ENCODE assay signal across 15 cellular contexts in genomic region chr6:143742955-143743255, GRCh38.
DNase-seq lines count a peak whose midpoint lies in the region; ATAC-seq and TF ChIP-seq lines count a peak whose summit lies in the region.
"Had no signal": no experiment of that assay in that cellular context is flagged by ENCODE, and none has a peak within 500 bp of the region (broad histone marks: within the 10 kb centered on the region; RNA-seq: fewer than 3 reads in every experiment).

No MANE protein-coding gene starts in this region.

- no peak overlapping the region for H2AFZ ChIP-seq in GM23338
- H2AFZ ChIP-seq in smooth muscle cell (ENCODE audit: low read depth), result no peak overlapping the region

- H3K4me3 ChIP-seq in GM23338 (no peak overlapping the region), coronary artery (peak overlapping the region; percentile 56), smooth muscle cell (peak overlapping the region; percentile 9)
- H3K4me3 ChIP-seq: lung, pancreas had no signal

- H3K79me2 ChIP-seq in GM23338 (replicated peaks; ENCODE audit: insufficient read depth) (peaks cover 32% of the 10 kb centered on the region), smooth muscle cell (ENCODE audit: low read depth) (peaks cover 51% of the 10 kb centered on the region)

- H3K4me3 Mint-ChIP-seq in GM23338, result no peak overlapping the region
- peak overlapping the region; percentile 44 for H3K4me3 Mint-ChIP-seq in mesothelial cell of epicardium
- no peak overlapping the region for H3K4me3 Mint-ChIP-seq in activated T-helper 1 cell treated with anti-CD3 and anti-CD28 coated beads, Interleukin-12 subunit alpha, Interleukin-12 subunit beta, Interleukin-2, Interleukin-4 antibody, amounts not matched to agents 30 ng/mL and 10 ng/mL and 1 ng/mL, durations not matched to agents 14 hours and 24 hours and 36 hours
- H3K4me3 Mint-ChIP-seq: activated naive CD8-positive, alpha-beta T cell treated with anti-CD3 and anti-CD28 coated beads, Interleukin-2, amount 50 U/mL, for 24 hours; activated T-cell treated with anti-CD3 and anti-CD28 coated beads, Interleukin-2, amount 50 U/mL, for 72 hours had no signal

- H4K20me1 ChIP-seq in GM23338 (replicated peaks; ENCODE audit: insufficient read depth) (no peaks in the 10 kb centered on the region), smooth muscle cell (ENCODE audit: low read depth) (no peaks in the 10 kb centered on the region)

- peak overlapping the region; percentile 18; the same call in 1 of the 2 replicates for H3K4me2 ChIP-seq in GM23338
- H3K4me2 ChIP-seq in smooth muscle cell, result peak overlapping the region; percentile 81

- H3K9me2 ChIP-seq in GM23338 (ENCODE audit: insufficient read depth), result no peaks in the 10 kb centered on the region

- H3K27me3 Mint-ChIP-seq in GM23338 (ENCODE audit: insufficient read depth, low read depth, poor library complexity) (peaks cover 2% of the 10 kb centered on the region), mesothelial cell of epicardium (ENCODE audit: low read depth) (no peaks in the 10 kb centered on the region)
- no peaks in the 10 kb centered on the region for H3K27me3 Mint-ChIP-seq in activated T-helper 1 cell treated with anti-CD3 and anti-CD28 coated beads, Interleukin-12 subunit alpha, Interleukin-12 subunit beta, Interleukin-2, Interleukin-4 antibody, amounts not matched to agents 30 ng/mL and 10 ng/mL and 1 ng/mL, durations not matched to agents 14 hours and 24 hours and 36 hours (ENCODE audit: insufficient read depth)
- H3K27me3 Mint-ChIP-seq: activated naive CD8-positive, alpha-beta T cell treated with anti-CD3 and anti-CD28 coated beads, Interleukin-2, amount 50 U/mL, for 24 hours had no signal

- WGBS in smooth muscle cell (ENCODE audit: low lambda C conversion rate), result 82% methylated on average over 3 of the region's 3 CpGs

- no peaks in the 10 kb centered on the region for H3K27me3 ChIP-seq in GM23338 (ENCODE audit: insufficient read depth)
- H3K27me3 ChIP-seq in smooth muscle cell (ENCODE audit: low read depth), result no peaks in the 10 kb centered on the region
- H3K27me3 ChIP-seq: pancreas had no signal

- no peak overlapping the region for H3K27ac Mint-ChIP-seq in GM23338
- peak overlapping the region; percentile 99 for H3K27ac Mint-ChIP-seq in mesothelial cell of epicardium
- H3K27ac Mint-ChIP-seq in activated T-helper 1 cell treated with anti-CD3 and anti-CD28 coated beads, Interleukin-12 subunit alpha, Interleukin-12 subunit beta, Interleukin-2, Interleukin-4 antibody, amounts not matched to agents 30 ng/mL and 10 ng/mL and 1 ng/mL, durations not matched to agents 14 hours and 24 hours and 36 hours, result no peak overlapping the region
- H3K27ac Mint-ChIP-seq: activated naive CD8-positive, alpha-beta T cell treated with anti-CD3 and anti-CD28 coated beads, Interleukin-2, amount 50 U/mL, for 24 hours; activated T-cell treated with anti-CD3 and anti-CD28 coated beads, Interleukin-2, amount 50 U/mL, for 72 hours had no signal

- H3K27ac ChIP-seq in GM23338 (ENCODE audit: low read depth) (peak overlapping the region; percentile 93), coronary artery (peak overlapping the region; percentile 72 to 80), smooth muscle cell (ENCODE audit: low read depth) (peak overlapping the region; percentile 58)
- H3K27ac ChIP-seq: pancreas had no signal

- H3K9me3 Mint-ChIP-seq in GM23338 (no peaks in the 10 kb centered on the region; the same call in 2 of the 3 replicates), mesothelial cell of epicardium (peaks cover 6% of the 10 kb centered on the region)
- peaks cover 6% of the 10 kb centered on the region for H3K9me3 Mint-ChIP-seq in activated T-helper 1 cell treated with anti-CD3 and anti-CD28 coated beads, Interleukin-12 subunit alpha, Interleukin-12 subunit beta, Interleukin-2, Interleukin-4 antibody, amounts not matched to agents 30 ng/mL and 10 ng/mL and 1 ng/mL, durations not matched to agents 14 hours and 24 hours and 36 hours
- H3K9me3 Mint-ChIP-seq: activated naive CD8-positive, alpha-beta T cell treated with anti-CD3 and anti-CD28 coated beads, Interleukin-2, amount 50 U/mL, for 24 hours; activated T-cell treated with anti-CD3 and anti-CD28 coated beads, Interleukin-2, amount 50 U/mL, for 72 hours had no signal

- H3F3A ChIP-seq in GM23338 (replicated peaks; ENCODE audit: low read depth) (0 out of 2 replicates have a peak, but pooled peaks cover 2% of the 10 kb centered on the region), smooth muscle cell (ENCODE audit: low read depth) (peaks cover 27% of the 10 kb centered on the region)

- H3K9ac ChIP-seq in smooth muscle cell (ENCODE audit: low read depth), result no peak overlapping the region

- no peaks in the 10 kb centered on the region for H3K36me3 ChIP-seq in GM23338 (ENCODE audit: insufficient read depth)
- H3K36me3 ChIP-seq in smooth muscle cell (ENCODE audit: low read depth), result no peaks in the 10 kb centered on the region
- H3K36me3 ChIP-seq: pancreas had no signal

- no peaks in the 10 kb centered on the region for H3K9me3 ChIP-seq in smooth muscle cell (replicated peaks; ENCODE audit: low read depth)
- H3K9me3 ChIP-seq: pancreas had no signal

- intact Hi-C loops in activated T-helper 1 cell treated with anti-CD3 and anti-CD28 coated beads, Interleukin-12 subunit alpha, Interleukin-12 subunit beta, Interleukin-2, Interleukin-4 antibody, amounts not matched to agents 30 ng/mL and 10 ng/mL and 1 ng/mL, durations not matched to agents 14 hours and 24 hours and 36 hours (cut with micrococcal nuclease), result no loop called here

- ATAC-seq in GM23338, result no peak
- ATAC-seq: activated naive CD8-positive, alpha-beta T cell treated with anti-CD3 and anti-CD28 coated beads, Interleukin-2, amount 50 U/mL, for 24 hours; activated T-cell treated with anti-CD3 and anti-CD28 coated beads, Interleukin-2, amount 50 U/mL, for 72 hours; pancreas had no signal

- H3K4me1 Mint-ChIP-seq in GM23338 (peaks cover 51% of the 10 kb centered on the region), mesothelial cell of epicardium (peaks cover 53% of the 10 kb centered on the region)
- H3K4me1 Mint-ChIP-seq in activated T-helper 1 cell treated with anti-CD3 and anti-CD28 coated beads, Interleukin-12 subunit alpha, Interleukin-12 subunit beta, Interleukin-2, Interleukin-4 antibody, amounts not matched to agents 30 ng/mL and 10 ng/mL and 1 ng/mL, durations not matched to agents 14 hours and 24 hours and 36 hours (ENCODE audit: low read depth), result peaks cover 11% of the 10 kb centered on the region

- H3K36me3 Mint-ChIP-seq in GM23338 (ENCODE audit: low read depth) (peaks cover 7% of the 10 kb centered on the region), mesothelial cell of epicardium (peaks cover 7% of the 10 kb centered on the region)
- peaks cover 7% of the 10 kb centered on the region for H3K36me3 Mint-ChIP-seq in activated T-helper 1 cell treated with anti-CD3 and anti-CD28 coated beads, Interleukin-12 subunit alpha, Interleukin-12 subunit beta, Interleukin-2, Interleukin-4 antibody, amounts not matched to agents 30 ng/mL and 10 ng/mL and 1 ng/mL, durations not matched to agents 14 hours and 24 hours and 36 hours (ENCODE audit: low read depth)

- no peak for TF ChIP-seq CTCF in GM23338 (conservative IDR thresholded peaks at IDR 0.05; ENCODE audit: low read depth in 2 of 2)
- TF ChIP-seq CTCF in coronary artery (IDR thresholded peaks at IDR 0.05), result no peak
- no peak for TF ChIP-seq CTCF in mesothelial cell of epicardium (IDR thresholded peaks at IDR 0.05; ENCODE audit: unreplicated experiment)
- no peak for TF ChIP-seq CTCF in smooth muscle cell (IDR thresholded peaks at IDR 0.05; ENCODE audit: borderline replicate concordance, insufficient read depth, poor library complexity, severe bottlenecking)

- DNase-seq in GM23338 (ENCODE audit: low spot score) (no peak), coronary artery (ENCODE audit: low spot score) (no peak), mesothelial cell of epicardium (ENCODE audit: low spot score in 2 of 2, unreplicated experiment in 2 of 2) (no peak), smooth muscle cell (lab: John Stamatoyannopoulos, UW; ENCODE audit: unreplicated experiment) (no peak), superior temporal gyrus (ENCODE audit: extremely low spot score) (no peak), pons (ENCODE audit: low spot score) (no peak), EL (no peak)
- no peak for DNase-seq in activated T-helper 1 cell treated with anti-CD3 and anti-CD28 coated beads, Interleukin-12 subunit alpha, Interleukin-12 subunit beta, Interleukin-2, Interleukin-4 antibody, amounts not matched to agents 30 ng/mL and 10 ng/mL and 1 ng/mL, durations not matched to agents 14 hours and 24 hours and 36 hours (ENCODE audit: low spot score)
- DNase-seq: activated naive CD8-positive, alpha-beta T cell treated with anti-CD3 and anti-CD28 coated beads, Interleukin-2, amount 50 U/mL, for 24 hours; activated T-cell treated with anti-CD3 and anti-CD28 coated beads, Interleukin-2, amount 50 U/mL, for 72 hours; MV-4-11; NCI-H2171; pancreas; stimulated activated CD4-positive, alpha-beta T cell treated with anti-CD3 and anti-CD28 coated beads, Interleukin-2, amount 100 ng/mL, for 24 hours had no signal

- H3K4me1 ChIP-seq in GM23338 (ENCODE audit: insufficient read depth), result peaks cover 49% of the 10 kb centered on the region
- peaks cover 49% of the 10 kb centered on the region for H3K4me1 ChIP-seq in smooth muscle cell (ENCODE audit: low read depth)

TF ChIP-seq in GM23338, 12 proteins besides CTCF, POLR2A, EP300 and RAD21 (continues in another document):
- TF ChIP-seq POLR2AphosphoS5 (IDR thresholded peaks at IDR 0.05; ENCODE audit: low read depth) (no peak), CREB1 (CRISPR knock-in tag; IDR thresholded peaks at IDR 0.05; ENCODE audit: low read depth) (no peak), EZH2phosphoT487 (IDR thresholded peaks at IDR 0.05; ENCODE audit: unreplicated experiment) (no peak), ETS1 (IDR thresholded peaks at IDR 0.05) (no peak), ZNF114 (CRISPR knock-in tag; IDR thresholded peaks at IDR 0.05) (no peak), STAT1 (IDR thresholded peaks at IDR 0.05; ENCODE audit: unreplicated experiment) (no peak)
